ENCODE assay signal across 1 cellular context in genomic region chr1:230422221-230422981, GRCh38.
TF ChIP-seq lines count a peak whose summit lies in the region.

No MANE protein-coding gene starts in this region.

TF ChIP-seq in GM23338, 12 proteins besides CTCF, POLR2A, EP300 and RAD21 (continued from another document):
- no peak for TF ChIP-seq ZNF462 (CRISPR knock-in tag; IDR thresholded peaks at IDR 0.05)
TF ChIP-seq in GM23338: peak in this region for 0.
